ENCODE assay signal across 8 cellular contexts in genomic region chr17:81576621-81577277, GRCh38. TPM values are rescaled to one million over a fixed set of nuclear protein-coding genes. Genes with fewer than 3 reads are reported as not detected.
DNase-seq lines count a peak whose midpoint lies in the region; ATAC-seq and TF ChIP-seq lines count a peak whose summit lies in the region.

No MANE protein-coding gene starts in this region.

- TF ChIP-seq CTCF in nephron progenitor cell (IDR thresholded peaks at IDR 0.05), result no peak

- H3K4me3 ChIP-seq in CD4-positive, CD25-positive, alpha-beta regulatory T cell (ENCODE audit: low read depth, low read length), result no peak overlapping the region

- H3K36me3 Mint-ChIP-seq in CD4-positive, CD25-positive, alpha-beta regulatory T cell, result peaks cover 38% of the 10 kb centered on the region
- H3K36me3 Mint-ChIP-seq in central memory CD8-positive, alpha-beta T cell (ENCODE audit: insufficient read depth), result peaks cover 7% of the 10 kb centered on the region
- H3K36me3 Mint-ChIP-seq in nephron progenitor cell (ENCODE audit: low read depth), result peaks cover 78% of the 10 kb centered on the region

- H3K36me3 ChIP-seq in CD4-positive, CD25-positive, alpha-beta regulatory T cell (ENCODE audit: control insufficient read depth, insufficient read depth, low read length), result peaks cover 53% of the 10 kb centered on the region

- peak overlapping the region in 2 of 3 donors; percentile 1 to 10 for H3K27ac Mint-ChIP-seq in CD4-positive, CD25-positive, alpha-beta regulatory T cell
- H3K27ac Mint-ChIP-seq in central memory CD8-positive, alpha-beta T cell (ENCODE audit: low read depth), result peak overlapping the region; percentile 56
- H3K27ac Mint-ChIP-seq in nephron progenitor cell, result peak overlapping the region; percentile 70

- no peak for ATAC-seq in CD4-positive, CD25-positive, alpha-beta regulatory T cell (ENCODE audit: low read depth in 2 of 2)
- ATAC-seq in central memory CD8-positive, alpha-beta T cell (replicated peaks; ENCODE audit: extremely low read depth, poor library complexity, severe bottlenecking), result no peak
- no peak for ATAC-seq in HG02763 (IDR thresholded peaks at IDR 0.05; ENCODE audit: unreplicated experiment)

- H3K4me1 ChIP-seq in CD4-positive, CD25-positive, alpha-beta regulatory T cell (ENCODE audit: control insufficient read depth, insufficient read depth, low read length, poor library complexity, severe bottlenecking), result no peaks in the 10 kb centered on the region

- H3K27ac ChIP-seq in CD4-positive, CD25-positive, alpha-beta regulatory T cell (ENCODE audit: insufficient read depth, low read length, poor library complexity, severe bottlenecking), result no peak overlapping the region

- no peaks in the 10 kb centered on the region for H3K27me3 ChIP-seq in CD4-positive, CD25-positive, alpha-beta regulatory T cell (ENCODE audit: control insufficient read depth, insufficient read depth, low read length)

- DNase-seq in CD4-positive, CD25-positive, alpha-beta regulatory T cell, result no peak
- peak; percentile 83 for DNase-seq in M059J (ENCODE audit: low read depth)
- DNase-seq in central memory CD8-positive, alpha-beta T cell (ENCODE audit: low spot score in 2 of 2), result no peak
- DNase-seq in nephron progenitor cell, result no peak
- DNase-seq in T-helper 2 cell, result no peak
- DNase-seq in GM19238 (ENCODE audit: insufficient read length, low spot score), result no peak
- DNase-seq in activated CD4-positive, alpha-beta T cell treated with anti-CD3 and anti-CD28 coated beads for 1 hour, result no peak

- H3K9me3 Mint-ChIP-seq in CD4-positive, CD25-positive, alpha-beta regulatory T cell, result no peaks in the 10 kb centered on the region
- no peaks in the 10 kb centered on the region for H3K9me3 Mint-ChIP-seq in central memory CD8-positive, alpha-beta T cell
- no peaks in the 10 kb centered on the region for H3K9me3 Mint-ChIP-seq in nephron progenitor cell

- peaks cover 0 to 9% (median 4%) of the 10 kb centered on the region in 4 donors for H3K4me1 Mint-ChIP-seq in CD4-positive, CD25-positive, alpha-beta regulatory T cell
- peaks cover 33% of the 10 kb centered on the region for H3K4me1 Mint-ChIP-seq in central memory CD8-positive, alpha-beta T cell
- peaks cover 61% of the 10 kb centered on the region for H3K4me1 Mint-ChIP-seq in nephron progenitor cell

- H3K27me3 Mint-ChIP-seq in CD4-positive, CD25-positive, alpha-beta regulatory T cell, result no peaks in the 10 kb centered on the region
- H3K27me3 Mint-ChIP-seq in central memory CD8-positive, alpha-beta T cell, result no peaks in the 10 kb centered on the region
- peaks cover 6% of the 10 kb centered on the region for H3K27me3 Mint-ChIP-seq in nephron progenitor cell (ENCODE audit: low read depth, poor library complexity)

- no peak overlapping the region for H3K4me3 Mint-ChIP-seq in CD4-positive, CD25-positive, alpha-beta regulatory T cell
- no peak overlapping the region for H3K4me3 Mint-ChIP-seq in central memory CD8-positive, alpha-beta T cell
- H3K4me3 Mint-ChIP-seq in nephron progenitor cell, result no peak overlapping the region

- no peaks in the 10 kb centered on the region for H3K9me3 ChIP-seq in CD4-positive, CD25-positive, alpha-beta regulatory T cell (ENCODE audit: control insufficient read depth in 2 of 2, low read length in 2 of 2)

RNA-seq across cellular contexts. Expression of gene FAAP100, which starts 24.6 kb away (rescaled TPM):
- total RNA-seq in CD4-positive, CD25-positive, alpha-beta regulatory T cell, result 28.1 TPM
- polyA plus RNA-seq in CD4-positive, CD25-positive, alpha-beta regulatory T cell, result 10 to 100 TPM in 2 of 4 donors, 1 to 10 TPM in 2; 8.2 to 13.0 (median 10.4) TPM
- 8.0 and 18.0 TPM in 2 replicates for total RNA-seq in M059J (2014; rRNA removed; shearing (Covaris generic))

RNA-seq across cellular contexts. Expression of gene FSCN2, which starts 48.6 kb away (rescaled TPM):
- 0.74 TPM for total RNA-seq in CD4-positive, CD25-positive, alpha-beta regulatory T cell
- under 1 TPM in 1 of 4 donors, not detected in 3; 0.17 TPM for polyA plus RNA-seq in CD4-positive, CD25-positive, alpha-beta regulatory T cell
- 0.69 TPM in 1 of 2 replicates, not detected in the other for total RNA-seq in M059J (2014; rRNA removed; shearing (Covaris generic))

Comparison
In these comparisons a context has a peak if more than half of its experiments do, and no peak if none do; other contexts are left out.
1. H3K27ac Mint-ChIP-seq: peak in every context shown above with its lines; median percentile 70 in nephron progenitor cell; 56 in central memory CD8-positive, alpha-beta T cell; 6 in CD4-positive, CD25-positive, alpha-beta regulatory T cell.